In genomic region chr6:49541936-49542335, GRCh38 we compare ENCODE assay signal across 19 cellular contexts. TPM values are rescaled to one million over a fixed set of nuclear protein-coding genes. Genes with fewer than 3 reads are reported as not detected.
A peak's percentile ranks its signal among the peaks of the same experiment; 100 is the strongest.
DNase-seq lines count a peak whose midpoint lies in the region; ATAC-seq and TF ChIP-seq lines count a peak whose summit lies in the region.
"Had no signal": no experiment of that assay in that cellular context is flagged by ENCODE, and none has a peak within 500 bp of the region (broad histone marks: within the 10 kb centered on the region; RNA-seq: fewer than 3 reads in every experiment).

No MANE protein-coding gene starts in this region.

- peak overlapping the region; percentile 21 for H2AFZ ChIP-seq in PC-9

- H3K27ac Mint-ChIP-seq in stimulated activated effector memory CD8-positive, alpha-beta T cell treated with anti-CD3 and anti-CD28 coated beads, Interleukin-12 subunit alpha, Interleukin-12 subunit beta, amount 100 ng/mL, for 72 hours = no peak overlapping the region
- H3K27ac Mint-ChIP-seq: activated naive CD4-positive, alpha-beta T cell treated with anti-CD3 and anti-CD28 coated beads for 36 hours; B cell; neural progenitor cell had no signal

- H3K36me3 ChIP-seq in PC-9 (ENCODE audit: low read depth) = no peaks in the 10 kb centered on the region
- H3K36me3 ChIP-seq in lower lobe of right lung = no peaks in the 10 kb centered on the region
- H3K36me3 ChIP-seq: neural progenitor cell, upper lobe of left lung had no signal

- no peaks in the 10 kb centered on the region for H3K79me2 ChIP-seq in PC-9 (ENCODE audit: low read depth)

- peaks cover 24% of the 10 kb centered on the region for H3F3A ChIP-seq in PC-9 (ENCODE audit: insufficient read depth, low read depth)

- POLR2A ChIA-PET in PC-9 (lab: Charles Lee; ENCODE audit: unreplicated experiment) = no interaction called here

- H3K27me3 ChIP-seq in PC-9 (ENCODE audit: insufficient read depth, low read depth) = no peaks in the 10 kb centered on the region
- no peaks in the 10 kb centered on the region for H3K27me3 ChIP-seq in lower lobe of right lung (ENCODE audit: low read depth)
- H3K27me3 ChIP-seq: neural progenitor cell, upper lobe of left lung had no signal

- no peaks in the 10 kb centered on the region for H3K36me3 Mint-ChIP-seq in stimulated activated effector memory CD8-positive, alpha-beta T cell treated with anti-CD3 and anti-CD28 coated beads, Interleukin-12 subunit alpha, Interleukin-12 subunit beta, amount 100 ng/mL, for 72 hours
- H3K36me3 Mint-ChIP-seq: neural progenitor cell had no signal

- no peaks in the 10 kb centered on the region for H3K4me1 Mint-ChIP-seq in stimulated activated effector memory CD8-positive, alpha-beta T cell treated with anti-CD3 and anti-CD28 coated beads, Interleukin-12 subunit alpha, Interleukin-12 subunit beta, amount 100 ng/mL, for 72 hours
- H3K4me1 Mint-ChIP-seq: B cell had no signal

- ATAC-seq in stimulated activated effector memory CD8-positive, alpha-beta T cell treated with anti-CD3 and anti-CD28 coated beads, Interleukin-12 subunit alpha, Interleukin-12 subunit beta, amount 100 ng/mL, for 72 hours = no peak
- ATAC-seq in lower lobe of right lung = no peak
- ATAC-seq in GM18868 (IDR thresholded peaks at IDR 0.05; ENCODE audit: unreplicated experiment) = no peak

- H4K20me1 ChIP-seq in PC-9 (ENCODE audit: insufficient read depth) = no peaks in the 10 kb centered on the region

- H3K9me2 ChIP-seq in PC-9 (ENCODE audit: insufficient read depth) = no peaks in the 10 kb centered on the region

- no peak overlapping the region for H3K4me3 Mint-ChIP-seq in stimulated activated effector memory CD8-positive, alpha-beta T cell treated with anti-CD3 and anti-CD28 coated beads, Interleukin-12 subunit alpha, Interleukin-12 subunit beta, amount 100 ng/mL, for 72 hours
- H3K4me3 Mint-ChIP-seq: activated naive CD4-positive, alpha-beta T cell treated with anti-CD3 and anti-CD28 coated beads for 36 hours; B cell; neural progenitor cell had no signal

- H3K4me2 ChIP-seq in PC-9 = peak overlapping the region; percentile 47

- H3K4me3 ChIP-seq in PC-9 (no peak overlapping the region), fibroblast of the aortic adventitia (ENCODE audit: low read depth, low read length) (no peak overlapping the region), lower lobe of right lung (no peak overlapping the region)
- H3K4me3 ChIP-seq: neural progenitor cell, upper lobe of left lung had no signal

- CTCF ChIA-PET in PC-9 (lab: Charles Lee) = interaction anchor here (0.6 kb wide), 1 partner anchor 9 kb away, joined by 3 read pairs; no protein-coding TSS in a partner anchor

- H3K27ac ChIP-seq in C4-2B (peak overlapping the region; percentile 80; the same call in 1 of the 2 replicates), PC-9 (peak overlapping the region; percentile 80), lower lobe of right lung (no peak overlapping the region)
- H3K27ac ChIP-seq: neural progenitor cell, upper lobe of left lung had no signal

- no peak for TF ChIP-seq CTCF in C4-2B (conservative IDR thresholded peaks at IDR 0.05)
- no peak for TF ChIP-seq CTCF in PC-9 (conservative IDR thresholded peaks at IDR 0.05)
- no peak for TF ChIP-seq CTCF in fibroblast of the aortic adventitia (IDR thresholded peaks at IDR 0.05; ENCODE audit: insufficient read depth, low read length)
- no peak for TF ChIP-seq CTCF in lower lobe of right lung (IDR thresholded peaks at IDR 0.05)

- no TSS peak for BruUV-seq in PC-9 (replicated peaks; lab: Mats Ljungman, UMichigan)

- H3K4me1 ChIP-seq in PC-9 (replicated peaks; ENCODE audit: insufficient read depth) (peaks cover 25% of the 10 kb centered on the region), lower lobe of right lung (no peaks in the 10 kb centered on the region)
- H3K4me1 ChIP-seq: upper lobe of left lung had no signal

- peak; percentile 72 for DNase-seq in M059J (ENCODE audit: low read depth)
- no peak for DNase-seq in PC-9
- DNase-seq in fibroblast of the aortic adventitia (ENCODE audit: low read depth) = peak; percentile 15
- no peak for DNase-seq in stimulated activated effector memory CD8-positive, alpha-beta T cell treated with anti-CD3 and anti-CD28 coated beads, Interleukin-12 subunit alpha, Interleukin-12 subunit beta, amount 100 ng/mL, for 72 hours (ENCODE audit: low spot score in 2 of 2)
- no peak for DNase-seq in lower lobe of right lung
- no peak for DNase-seq in stimulated activated CD4-positive, alpha-beta T cell treated with anti-CD3 and anti-CD28 coated beads, Interleukin-4, amount 100 ng/mL, for 24 hours
- DNase-seq: activated CD4-positive, CD25-positive, alpha-beta regulatory T cell treated with anti-CD3 and anti-CD28 coated beads, Interleukin-2, amount 50 U/mL, for 72 hours; activated naive CD4-positive, alpha-beta T cell treated with anti-CD3 and anti-CD28 coated beads for 36 hours; NCI-H1048; NK-92 treated with Interleukin-12 subunit alpha and Interleukin-12 subunit beta, amount 100 ng/mL, for 24 hours; right cardiac atrium; Right ventricle myocardium superior; stimulated activated CD4-positive, alpha-beta T cell treated with anti-CD3 and anti-CD28 coated beads, Interleukin-2, amount 100 ng/mL, for 48 hours; T-helper 2 cell; upper lobe of left lung had no signal

- peaks cover 5% of the 10 kb centered on the region; the same call in 1 of the 2 replicates for H3K9me3 ChIP-seq in PC-9 (ENCODE audit: insufficient read depth, low read depth)
- H3K9me3 ChIP-seq in lower lobe of right lung = no peaks in the 10 kb centered on the region
- H3K9me3 ChIP-seq: upper lobe of left lung had no signal

- no peaks in the 10 kb centered on the region for H3K9me3 Mint-ChIP-seq in stimulated activated effector memory CD8-positive, alpha-beta T cell treated with anti-CD3 and anti-CD28 coated beads, Interleukin-12 subunit alpha, Interleukin-12 subunit beta, amount 100 ng/mL, for 72 hours
- H3K9me3 Mint-ChIP-seq: activated naive CD4-positive, alpha-beta T cell treated with anti-CD3 and anti-CD28 coated beads for 36 hours; neural progenitor cell had no signal

- intact Hi-C loops in PC-9 (cut with micrococcal nuclease; ENCODE audit: unreplicated experiment) (no loop called here), lower lobe of right lung (cut with DNase I) (no loop called here)

RNA-seq across cellular contexts. Expression of gene C6orf141, which starts 8.5 kb away (rescaled TPM):
- total RNA-seq in M059J (2014; rRNA removed; shearing (Covaris generic)) = 11.7 and 16.6 TPM in 2 replicates
- total RNA-seq in PC-9 (2021) (12.3 and 21.9 TPM in 2 replicates), fibroblast of the aortic adventitia (ENCODE audit: low replicate concordance) (0.57 and 5.7 TPM in 2 replicates), lower lobe of right lung (4.1 TPM)
- total RNA-seq: B cell, Right ventricle myocardium superior had no signal

RNA-seq across cellular contexts. Expression of gene GLYATL3, which starts 42.2 kb away (rescaled TPM):
- not detected in 2 replicates for total RNA-seq in M059J (2014; rRNA removed; shearing (Covaris generic))
- not detected in 2 replicates for total RNA-seq in PC-9 (2021)
- total RNA-seq in fibroblast of the aortic adventitia (ENCODE audit: low replicate concordance) = not detected in 2 replicates
- not detected for total RNA-seq in lower lobe of right lung
- total RNA-seq: activated naive CD4-positive, alpha-beta T cell treated with anti-CD3 and anti-CD28 coated beads for 36 hours; B cell; right cardiac atrium; Right ventricle myocardium superior; upper lobe of left lung had no signal

Comparison
In these comparisons a context has a peak if more than half of its experiments do, and no peak if none do; other contexts are left out.
1. DNase-seq: peak in M059J (single experiment) and fibroblast of the aortic adventitia (single experiment); none in PC-9 (0 of 2), stimulated activated effector memory CD8-positive, alpha-beta T cell treated with anti-CD3 and anti-CD28 coated beads, Interleukin-12 subunit alpha, Interleukin-12 subunit beta, amount 100 ng/mL, for 72 hours (0 of 2), lower lobe of right lung (single experiment) and stimulated activated CD4-positive, alpha-beta T cell treated with anti-CD3 and anti-CD28 coated beads, Interleukin-4, amount 100 ng/mL, for 24 hours (single experiment).